ENCODE assay signal across 26 cellular contexts in the genomic region with DNA sequence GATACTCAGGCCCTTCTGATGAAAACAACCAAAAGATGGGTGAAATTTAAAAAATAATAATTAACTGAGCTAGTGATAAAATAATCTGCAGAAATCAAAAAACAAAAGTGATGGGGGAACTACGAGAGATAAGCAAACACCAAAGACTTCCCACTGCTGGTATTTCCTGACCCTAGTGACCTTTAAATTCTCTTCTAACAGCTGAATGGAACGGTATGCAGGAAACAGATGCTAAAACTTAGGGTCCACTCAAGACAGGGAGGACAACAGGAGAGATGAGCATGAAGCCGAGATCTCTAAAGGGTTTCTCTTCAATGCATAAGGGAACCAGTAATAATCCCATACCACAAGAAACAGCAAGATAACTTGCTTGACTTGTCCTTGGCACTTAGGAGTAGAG. TPM values are rescaled to one million over a fixed set of nuclear protein-coding genes. Genes with fewer than 3 reads are reported as not detected.
DNase-seq lines count a peak whose midpoint lies in the region; ATAC-seq and TF ChIP-seq lines count a peak whose summit lies in the region.
"Had no signal": no experiment of that assay in that cellular context is flagged by ENCODE, and none has a peak within 500 bp of the region (broad histone marks: within the 10 kb centered on the region; RNA-seq: fewer than 3 reads in every experiment).

No MANE protein-coding gene starts in this region.

- no peak overlapping the region for H3K56ac ChIP-seq in IMR-90 (ENCODE audit: extremely low read depth, insufficient read depth, low read length)

- H2BK20ac ChIP-seq in IMR-90 (ENCODE audit: low read depth, low read length): peak overlapping the region; percentile 2; the same call in 1 of the 2 replicates

- no peak overlapping the region for H3K4me3 Mint-ChIP-seq in effector memory CD8-positive, alpha-beta T cell
- H3K4me3 Mint-ChIP-seq in naive B cell: peak overlapping the region in 1 of 8 donors; percentile 51
- H3K4me3 Mint-ChIP-seq: activated CD4-positive, alpha-beta T cell treated with anti-CD3 and anti-CD28 coated beads for 36 hours; activated T-helper 17 cell treated with anti-CD3 and anti-CD28 coated beads, Interleukin-2, amount 50 U/mL, for 72 hours; CD14-positive monocyte; immature natural killer cell had no signal

- no peak overlapping the region for H2AFZ ChIP-seq in ACC112 (ENCODE audit: low read length, unreplicated experiment)
- no peak overlapping the region for H2AFZ ChIP-seq in IMR-90 (replicated peaks; ENCODE audit: low read length, poor library complexity)

- H3K27ac Mint-ChIP-seq in effector memory CD8-positive, alpha-beta T cell: peak overlapping the region; percentile 3 to 36
- peak overlapping the region in 4 of 6 donors; percentile 17 to 70 (median 40) for H3K27ac Mint-ChIP-seq in naive B cell
- H3K27ac Mint-ChIP-seq: activated CD4-positive, alpha-beta T cell treated with anti-CD3 and anti-CD28 coated beads for 36 hours; activated T-helper 17 cell treated with anti-CD3 and anti-CD28 coated beads, Interleukin-2, amount 50 U/mL, for 72 hours had no signal

- intact Hi-C loops in IMR-90 (cut with micrococcal nuclease): loop anchor here (5.0 kb wide), 1 partner anchor 236 kb away; no protein-coding TSS in a partner anchor

- H3K79me2 ChIP-seq in ACC112 (ENCODE audit: control insufficient read depth, insufficient read depth, low read length, unreplicated experiment): peaks cover 82% of the 10 kb centered on the region

- peaks cover 25% of the 10 kb centered on the region for H3K9me1 ChIP-seq in IMR-90 (ENCODE audit: insufficient read depth, low read length)

- peaks cover 0 to 3% of the 10 kb centered on the region in 2 donors for H3K9me3 Mint-ChIP-seq in effector memory CD8-positive, alpha-beta T cell
- H3K9me3 Mint-ChIP-seq in naive B cell: peaks cover 6 to 18% (median 11%) of the 10 kb centered on the region in 7 donors

- CTCF ChIA-PET in IMR-90 (lab: Yijun Ruan, JAX): no interaction called here

- H2BK120ac ChIP-seq in IMR-90 (ENCODE audit: low read depth, low read length): peak overlapping the region; percentile 23; the same call in 1 of the 2 replicates

- H2AK5ac ChIP-seq in IMR-90 (ENCODE audit: low read depth, low read length): peak overlapping the region; percentile 1; the same call in 1 of the 2 replicates

- peak overlapping the region; percentile 41; the same call in 1 of the 2 replicates for H3K4me2 ChIP-seq in IMR-90 (ENCODE audit: low read depth, low read length)
- H3K4me2 ChIP-seq: smooth muscle cell had no signal

- ATAC-seq in IMR-90 (ENCODE audit: low read depth) (peak; percentile 57), naive B cell (ENCODE audit: low read depth in 2 of 2) (no peak)
- no peak for ATAC-seq in effector memory CD8-positive, alpha-beta T cell (replicated peaks)
- ATAC-seq: activated CD4-positive, alpha-beta T cell treated with anti-CD3 and anti-CD28 coated beads for 36 hours; activated T-helper 17 cell treated with anti-CD3 and anti-CD28 coated beads, Interleukin-2, amount 50 U/mL, for 72 hours; lower lobe of right lung had no signal

- H3K14ac ChIP-seq in IMR-90 (replicated peaks; ENCODE audit: low read depth, low read length): peak overlapping the region; percentile 13; the same call in 1 of the 2 replicates

- H3K18ac ChIP-seq in IMR-90 (ENCODE audit: low read depth, low read length): peak overlapping the region; percentile 81; the same call in 1 of the 2 replicates

- no peaks in the 10 kb centered on the region for H3K9me3 ChIP-seq in IMR-90 (ENCODE audit: control insufficient read depth, insufficient read depth, low read length)
- H3K9me3 ChIP-seq in Peyer's patch: no peaks in the 10 kb centered on the region
- H3K9me3 ChIP-seq: esophagus squamous epithelium, lower lobe of right lung, uterus had no signal

- H3K27me3 Mint-ChIP-seq in effector memory CD8-positive, alpha-beta T cell: no peaks in the 10 kb centered on the region
- H3K27me3 Mint-ChIP-seq in naive B cell: no peaks in the 10 kb centered on the region
- H3K27me3 Mint-ChIP-seq: activated CD4-positive, alpha-beta T cell treated with anti-CD3 and anti-CD28 coated beads for 36 hours; activated T-helper 17 cell treated with anti-CD3 and anti-CD28 coated beads, Interleukin-2, amount 50 U/mL, for 72 hours had no signal

- TF ChIP-seq CTCF in IMR-90 (conservative IDR thresholded peaks at IDR 0.05; ENCODE audit: low read depth, low read length): no peak
- TF ChIP-seq CTCF in Peyer's patch (IDR thresholded peaks at IDR 0.05): no peak

- H3K4me3 ChIP-seq in ACC112 (ENCODE audit: low read depth, low read length) (no peak overlapping the region; the same call in 1 of the 2 replicates), IMR-90 (ENCODE audit: insufficient read depth, low read depth, low read length) (no peak overlapping the region), Peyer's patch (no peak overlapping the region)
- H3K4me3 ChIP-seq: cardiac muscle cell, esophagus squamous epithelium, lower lobe of right lung, smooth muscle cell, uterus had no signal

- DNase-seq in IMR-90 (peak; percentile 28), naive B cell (no peak), Peyer's patch (no peak), NCI-H82 treated with DMSO at 0.1 percent for 48 hours (lab: John Stamatoyannopoulos, UW; ENCODE audit: unreplicated experiment) (no peak), NK-92 (lab: John Stamatoyannopoulos, UW; ENCODE audit: unreplicated experiment) (no peak), SHP77 (lab: John Stamatoyannopoulos, UW) (no peak)
- DNase-seq in effector memory CD8-positive, alpha-beta T cell: no peak
- DNase-seq: ACHN; activated CD4-positive, alpha-beta T cell treated with anti-CD3 and anti-CD28 coated beads for 36 hours; DMS 273 treated with DMSO at 0.1 percent for 48 hours; esophagus squamous epithelium; immature natural killer cell; Kasumi-1; lower lobe of right lung; NCI-H1092 treated with DMSO at 0.1 percent for 48 hours; NCI-H2081; NCI-H510A; posterior cingulate gyrus; stimulated activated CD4-positive, alpha-beta T cell treated with anti-CD3 and anti-CD28 coated beads, Interleukin-4, amount 100 ng/mL, for 24 hours; uterus had no signal

- H3K36me3 Mint-ChIP-seq in effector memory CD8-positive, alpha-beta T cell (ENCODE audit: insufficient read depth): peaks cover 3% of the 10 kb centered on the region
- peaks cover 18 to 22% of the 10 kb centered on the region in 2 donors for H3K36me3 Mint-ChIP-seq in naive B cell

- H4K8ac ChIP-seq in IMR-90 (ENCODE audit: low read depth in 2 of 2, low read length in 2 of 2): peak overlapping the region in 1 of 2 experiments; percentile 10; a peak in 1 of 4 replicates

- H3K4me1 Mint-ChIP-seq in effector memory CD8-positive, alpha-beta T cell (ENCODE audit: low read depth in 2 of 2): peaks cover 20 to 48% of the 10 kb centered on the region in 2 donors
- H3K4me1 Mint-ChIP-seq in naive B cell: peaks cover 42 to 59% (median 57%) of the 10 kb centered on the region in 3 donors

- H3K79me1 ChIP-seq in IMR-90 (ENCODE audit: low read depth in 1 of 2, low read length in 2 of 2): peaks cover 45 to 70% of the 10 kb centered on the region in 2 experiments

- peak overlapping the region; percentile 55 for H3K4ac ChIP-seq in IMR-90 (ENCODE audit: low read depth, low read length)

- no TSS peak for BruUV-seq in IMR-90 (replicated peaks; lab: Mats Ljungman, UMichigan)

- H2BK5ac ChIP-seq in IMR-90 (ENCODE audit: low read depth, low read length, poor library complexity, severe bottlenecking): peak overlapping the region; percentile 53

- H3K27ac ChIP-seq in ACC112 (ENCODE audit: low read depth, low read length): 0 out of 2 replicates have a peak overlapping the region, but pooled peaks have one; percentile 9
- peak overlapping the region; percentile 29; the same call in 1 of the 2 replicates for H3K27ac ChIP-seq in IMR-90 (ENCODE audit: insufficient read depth, low read length)
- H3K27ac ChIP-seq in Peyer's patch: no peak overlapping the region
- H3K27ac ChIP-seq: cardiac muscle cell, esophagus squamous epithelium, lower lobe of right lung, RWPE1, uterus had no signal

- TF ChIP-seq POLR2A in IMR-90 (IDR thresholded peaks at IDR 0.05; ENCODE audit: low read depth, low read length) (no peak), Peyer's patch (IDR thresholded peaks at IDR 0.05) (no peak)

- H3K27me3 ChIP-seq in ACC112 (ENCODE audit: insufficient read depth, low read length) (no peaks in the 10 kb centered on the region), IMR-90 (ENCODE audit: control insufficient read depth, insufficient read depth, low read length) (no peaks in the 10 kb centered on the region), Peyer's patch (no peaks in the 10 kb centered on the region)
- H3K27me3 ChIP-seq: cardiac muscle cell, esophagus squamous epithelium, uterus had no signal

- no peak overlapping the region for H3K9ac ChIP-seq in IMR-90 (ENCODE audit: low read depth, low read length)

- H4K20me1 ChIP-seq in IMR-90 (ENCODE audit: insufficient read depth, low read length): peaks cover 46% of the 10 kb centered on the region

- H3K4me1 ChIP-seq in ACC112 (ENCODE audit: control insufficient read depth, insufficient read depth, low read length, unreplicated experiment) (peaks cover 16% of the 10 kb centered on the region), IMR-90 (ENCODE audit: control insufficient read depth, insufficient read depth, low read length) (peaks cover 14% of the 10 kb centered on the region), Peyer's patch (peaks cover 0 to 4% (median 0%) of the 10 kb centered on the region in 4 donors)
- H3K4me1 ChIP-seq: uterus had no signal

- H3K23ac ChIP-seq in IMR-90 (ENCODE audit: low read depth, low read length): no peak overlapping the region

- no CpG with 5 or more reads among the region's 3 CpGs for WGBS in IMR-90 (ENCODE audit: extremely low coverage in 2 of 2, insufficient read length in 1 of 2), 2 experiments

- dilution Hi-C loops in IMR-90 (cut with HindIII; ENCODE audit: low sequenced_read_pairs, unreplicated experiment): no loop called here

- no peak overlapping the region for H4K5ac ChIP-seq in IMR-90 (ENCODE audit: low read depth, low read length)

- peak overlapping the region; percentile 17; the same call in 1 of the 2 replicates for H4K91ac ChIP-seq in IMR-90 (ENCODE audit: insufficient read depth, low read depth, low read length)

- POLR2A ChIA-PET in IMR-90 (lab: Charles Lee; ENCODE audit: unreplicated experiment): no interaction called here

- in situ Hi-C loops in IMR-90 (cut with MboI; ENCODE audit: low sequenced_read_pairs): no loop called here

- H3K36me3 ChIP-seq in ACC112 (ENCODE audit: insufficient read depth, low read length): peaks cover 12% of the 10 kb centered on the region
- H3K36me3 ChIP-seq in IMR-90 (ENCODE audit: control insufficient read depth, insufficient read depth, low read length): no peaks in the 10 kb centered on the region
- no peaks in the 10 kb centered on the region for H3K36me3 ChIP-seq in Peyer's patch
- H3K36me3 ChIP-seq: cardiac muscle cell, lower lobe of right lung, uterus had no signal

- H2BK15ac ChIP-seq in IMR-90 (ENCODE audit: low read depth, low read length): 0 out of 3 replicates have a peak overlapping the region, but pooled peaks have one; percentile 22

- no peak overlapping the region for H2AK9ac ChIP-seq in IMR-90 (replicated peaks; ENCODE audit: low read depth, low read length, poor library complexity)

- no peak for TF ChIP-seq RAD21 in IMR-90 (IDR thresholded peaks at IDR 0.05; ENCODE audit: low read length)

RNA-seq across cellular contexts. Expression of a gene that starts 50.8 kb away (rescaled TPM):
- total RNA-seq in IMR-90 (2012; rRNA removed) (16.5 and 27.2 TPM in 2 replicates), Peyer's patch (10 to 100 TPM; 28.7 to 31.2 (median 29.7) TPM)
- polyA plus RNA-seq in IMR-90 (2012; rRNA removed) (7.8 and 11.8 TPM in 2 replicates), naive B cell (ENCODE audit: low read depth in 6 of 6) (10 to 100 TPM; 49.1 to 91.6 (median 58.2) TPM)
- 1.1 and 4.1 TPM in 2 replicates for polyA plus RNA-seq in IMR-90 (2012; cell fraction: cytosol; rRNA removed)
- polyA plus RNA-seq in IMR-90 (2012; cell fraction: nucleus; rRNA removed; ENCODE audit: low replicate concordance): 0.81 and 8.1 TPM in 2 replicates

Comparison
In these comparisons a context has a peak if more than half of its experiments do, and no peak if none do; other contexts are left out.
1. H3K27ac ChIP-seq: peak in ACC112 (single experiment) and IMR-90 (single experiment); none in Peyer's patch (0 of 4).